ENCODE assay signal across 8 cellular contexts in the genomic region with DNA sequence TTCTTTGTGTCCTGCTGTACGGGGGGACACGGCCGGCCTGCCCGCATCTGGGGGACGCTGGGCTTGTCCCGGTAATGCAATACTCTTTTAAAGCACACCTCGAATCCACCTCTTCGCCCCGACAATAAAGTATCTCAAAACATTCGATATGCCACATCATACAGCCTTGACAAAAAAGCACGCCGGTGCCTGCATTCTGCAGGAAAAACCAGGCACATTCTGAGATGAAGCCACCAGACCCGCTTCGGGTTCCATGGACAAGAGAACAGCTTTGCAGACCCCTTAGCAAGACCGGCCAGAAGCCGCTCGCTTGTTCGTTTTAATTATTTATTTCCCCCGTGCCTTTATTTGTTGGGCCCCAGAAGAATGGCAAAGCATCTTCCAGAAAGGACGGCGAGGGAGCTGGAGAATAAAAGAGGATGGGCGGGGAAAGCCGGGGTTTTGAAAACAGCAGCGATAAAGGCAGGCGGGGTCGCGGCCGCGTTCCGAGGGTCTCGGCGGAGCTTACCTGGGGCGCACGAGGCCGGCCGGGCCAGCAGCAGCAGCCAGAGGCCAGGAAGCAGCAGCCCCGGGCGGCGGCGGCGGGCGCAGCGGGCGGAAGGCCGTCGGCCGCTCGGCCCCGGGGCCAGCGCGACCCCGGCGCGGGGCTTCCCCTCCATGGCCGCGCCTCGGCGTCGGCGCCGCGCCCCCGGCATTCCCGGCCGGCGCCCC. TPM values are rescaled to one million over a fixed set of nuclear protein-coding genes. Genes with fewer than 3 reads are reported as not detected.
DNase-seq lines count a peak whose midpoint lies in the region; ATAC-seq and TF ChIP-seq lines count a peak whose summit lies in the region.

No MANE protein-coding gene starts in this region.

- no peaks in the 10 kb centered on the region for H3K36me3 Mint-ChIP-seq in memory B cell

- no peaks in the 10 kb centered on the region for H3K9me3 Mint-ChIP-seq in memory B cell

- TF ChIP-seq CTCF in body of pancreas (IDR thresholded peaks at IDR 0.05), result no peak

- no peaks in the 10 kb centered on the region for H3K9me3 ChIP-seq in HAP-1
- H3K9me3 ChIP-seq in body of pancreas, result no peaks in the 10 kb centered on the region

- DNase-seq in NCI-H2029 (lab: John Stamatoyannopoulos, UW) (peak; percentile 23), NCI-H2029 treated with DMSO at 0.1 percent for 48 hours (lab: John Stamatoyannopoulos, UW) (no peak), HAP-1 (ENCODE audit: low spot score in 2 of 2) (peak; percentile 19 to 67), NCI-H1092 treated with DMSO at 0.1 percent for 48 hours (lab: John Stamatoyannopoulos, UW) (peak; percentile 64), body of pancreas (no peak), memory B cell (ENCODE audit: low spot score in 2 of 2) (peak in 1 of 2 donors; percentile 19), COR-L47 (lab: John Stamatoyannopoulos, UW) (no peak)

- H3K27ac ChIP-seq in body of pancreas, result peak overlapping the region; percentile 46 to 78 (median 72)
- H3K27ac ChIP-seq in urinary bladder (ENCODE audit: low read depth), result no peak overlapping the region

- 0% methylated on average over 20 to 52 of the region's 66 CpGs for WGBS in body of pancreas, 2 donors
- 1% methylated on average over 66 of the region's 66 CpGs for WGBS in urinary bladder

- H3K27me3 Mint-ChIP-seq in memory B cell, result peaks cover 22% of the 10 kb centered on the region

- ATAC-seq in body of pancreas (peak; percentile 47), memory B cell (ENCODE audit: low read depth) (peak; percentile 32)

- H3K4me1 ChIP-seq in HAP-1 (peaks cover 28% of the 10 kb centered on the region), body of pancreas (peaks cover 40% of the 10 kb centered on the region), urinary bladder (ENCODE audit: insufficient read depth) (no peaks in the 10 kb centered on the region)

- peak overlapping the region; percentile 64 for H3K27ac Mint-ChIP-seq in memory B cell

- intact Hi-C loops in body of pancreas (cut with DNase I), result no loop called here

- H3K4me3 ChIP-seq in HAP-1, result peak overlapping the region; percentile 47
- peak overlapping the region; percentile 19 to 54 for H3K4me3 ChIP-seq in body of pancreas
- peak overlapping the region; percentile 97 for H3K4me3 ChIP-seq in urinary bladder (ENCODE audit: low read depth, low read length)

- TF ChIP-seq POLR2A in body of pancreas (IDR thresholded peaks at IDR 0.05), result no peak

- H3K4me3 Mint-ChIP-seq in memory B cell, result peak overlapping the region; percentile 92

- H3K27me3 ChIP-seq in HAP-1 (ENCODE audit: low read depth), result no peaks in the 10 kb centered on the region
- no peaks in the 10 kb centered on the region for H3K27me3 ChIP-seq in body of pancreas

- H3K36me3 ChIP-seq in HAP-1 (replicated peaks) (no peaks in the 10 kb centered on the region), body of pancreas (replicated peaks in 1 of 2; ENCODE audit: insufficient read depth in 1 of 2, low read depth in 2 of 2) (no peaks in the 10 kb centered on the region), urinary bladder (ENCODE audit: insufficient read depth) (no peaks in the 10 kb centered on the region)

- H3K4me1 Mint-ChIP-seq in memory B cell, result peaks cover 14% of the 10 kb centered on the region

- in situ Hi-C loops in HAP-1 (cut with MboI; ENCODE audit: low sequenced_read_pairs), result no loop called here

RNA-seq across cellular contexts. Expression of a gene that starts 0.5 kb away (rescaled TPM):
- 1 to 10 TPM; 5.3 to 6.0 TPM for total RNA-seq in body of pancreas
- total RNA-seq in urinary bladder, result 4.6 TPM
- 1.6 TPM for polyA plus RNA-seq in urinary bladder

RNA-seq across cellular contexts. Expression of a gene that starts 55.1 kb away (rescaled TPM):
- total RNA-seq in body of pancreas (10 to 100 TPM in 1 of 2 donors, 1 to 10 TPM in 1; 6.2 to 20.8 TPM), urinary bladder (37.4 TPM)
- 3.3 TPM for polyA plus RNA-seq in urinary bladder

Comparison
In these comparisons a context has a peak if more than half of its experiments do, and no peak if none do; other contexts are left out.
1. DNase-seq: peak in NCI-H2029 (single experiment), HAP-1 (2 of 2) and NCI-H1092 treated with DMSO at 0.1 percent for 48 hours (single experiment); none in NCI-H2029 treated with DMSO at 0.1 percent for 48 hours (single experiment), body of pancreas (0 of 4) and COR-L47 (single experiment).
2. H3K4me3 ChIP-seq: peak in every context shown above with its lines; median percentile 97 in urinary bladder; 47 in HAP-1; 36 in body of pancreas.